Comparison of ENCODE assay signal across 17 cellular contexts in genomic region chr17:81526662-81527571, GRCh38. TPM values are rescaled to one million over a fixed set of nuclear protein-coding genes. Genes with fewer than 3 reads are reported as not detected.
"Had no signal": no experiment of that assay in that cellular context is flagged by ENCODE, and none has a peak within 500 bp of the region (broad histone marks: within the 10 kb centered on the region; RNA-seq: fewer than 3 reads in every experiment).

No MANE protein-coding gene starts in this region.

- H3K4me3 ChIP-seq: body of pancreas, esophagus muscularis mucosa, hepatocyte, left ventricle myocardium inferior, spleen, uterus had no signal

- H3K9me3 ChIP-seq: body of pancreas, esophagus muscularis mucosa, left ventricle myocardium inferior, spleen, uterus had no signal

- H3K79me2 ChIP-seq: hepatocyte had no signal

- FAIRE-seq: keratinocyte had no signal

- H3K27ac ChIP-seq: body of pancreas, coronary artery, esophagus muscularis mucosa, hepatocyte, left ventricle myocardium inferior, spleen, uterus had no signal

- H3K36me3 ChIP-seq: esophagus muscularis mucosa, left ventricle myocardium inferior, spleen, uterus had no signal

- H2AFZ ChIP-seq: hepatocyte had no signal

- ATAC-seq: body of pancreas; naive thymus-derived CD8-positive, alpha-beta T cell had no signal

- DNase-seq: activated CD4-positive, alpha-beta T cell treated with anti-CD3 and anti-CD28 coated beads, Interleukin-2, amount 10 ng/mL, durations not matched to agents 7 days and 5 days; activated CD4-positive, CD25-positive, alpha-beta regulatory T cell; activated CD8-positive, alpha-beta memory T cell treated with anti-CD3 and anti-CD28 coated beads, Interleukin-2, amount 50 U/mL, for 48 hours; activated gamma-delta T cell treated with Interleukin-2 at 50 U/mL for 16 hours; amniotic stem cell; body of pancreas; central memory CD4-positive, alpha-beta T cell; left ventricle myocardium inferior; naive thymus-derived CD8-positive, alpha-beta T cell; occipital lobe; spleen; T-helper 2 cell; uterus had no signal

- H3K4me2 ChIP-seq: hepatocyte had no signal

- H3K27me3 ChIP-seq: body of pancreas, hepatocyte had no signal

- H3K4me1 ChIP-seq: uterus had no signal

RNA-seq across cellular contexts. Expression of gene FSCN2, which starts 1.3 kb away (rescaled TPM):
- polyA plus RNA-seq: keratinocyte; naive thymus-derived CD8-positive, alpha-beta T cell had no signal
